Comparison of ENCODE assay signal across 9 cellular contexts in genomic region chr13:110047511-110047910, GRCh38.
DNase-seq lines count a peak whose midpoint lies in the region; ATAC-seq and TF ChIP-seq lines count a peak whose summit lies in the region.
"Had no signal": no experiment of that assay in that cellular context is flagged by ENCODE, and none has a peak within 500 bp of the region (broad histone marks: within the 10 kb centered on the region; RNA-seq: fewer than 3 reads in every experiment).

No MANE protein-coding gene starts in this region.

- H2BK120ac ChIP-seq in H9 (ENCODE audit: low read depth, low read length, poor library complexity, severe bottlenecking), result no peak overlapping the region

- H3K23ac ChIP-seq in H9 (ENCODE audit: insufficient read length, low read depth, low read length), result no peak overlapping the region

- no peak overlapping the region for H3K4ac ChIP-seq in H9 (ENCODE audit: low read depth, low read length)

- no peak for TF ChIP-seq POLR2A in adrenal gland (IDR thresholded peaks at IDR 0.05)

- no peaks in the 10 kb centered on the region for H3K36me3 Mint-ChIP-seq in H9 (ENCODE audit: insufficient read depth in 1 of 3, low read depth in 3 of 3)

- H3K27me3 ChIP-seq in adrenal gland, result no peaks in the 10 kb centered on the region
- H3K27me3 ChIP-seq in right cardiac atrium (ENCODE audit: control insufficient read depth, insufficient read depth), result no peaks in the 10 kb centered on the region
- H3K27me3 ChIP-seq in thoracic aorta (replicated peaks; ENCODE audit: insufficient read depth), result no peaks in the 10 kb centered on the region
- no peaks in the 10 kb centered on the region for H3K27me3 ChIP-seq in H9 (ENCODE audit: insufficient read depth, low read length)

- intact Hi-C loops in adrenal gland (cut with DNase I) (no loop called here), right cardiac atrium (cut with DNase I) (no loop called here)

- H2BK5ac ChIP-seq in H9 (ENCODE audit: insufficient read length, low read length), result no peak overlapping the region

- H3K4me3 ChIP-seq in adrenal gland (no peak overlapping the region), right cardiac atrium (ENCODE audit: low read length) (no peak overlapping the region), thoracic aorta (peak overlapping the region; percentile 9)

- H3K9ac ChIP-seq in H9 (ENCODE audit: extremely low read depth, insufficient read length, low read length), result no peak overlapping the region

- H3K18ac ChIP-seq in H9 (ENCODE audit: insufficient read length, low read depth, low read length), result no peak overlapping the region

- H3K27me3 Mint-ChIP-seq in H9 (ENCODE audit: low read depth), result peaks cover 21% of the 10 kb centered on the region

- H2BK20ac ChIP-seq in H9 (ENCODE audit: low read depth, low read length, poor library complexity, severe bottlenecking), result no peak overlapping the region

- no peaks in the 10 kb centered on the region for H3K4me1 ChIP-seq in adrenal gland (replicated peaks in 1 of 2)
- peaks cover 2% of the 10 kb centered on the region for H3K4me1 ChIP-seq in right cardiac atrium (ENCODE audit: control insufficient read depth, insufficient read depth, low read length)
- H3K4me1 ChIP-seq in thoracic aorta (ENCODE audit: control insufficient read depth in 1 of 2, low read depth in 2 of 2), result peaks cover 9 to 12% of the 10 kb centered on the region in 2 donors
- H3K4me1 ChIP-seq in H9 (ENCODE audit: insufficient read depth, low read length), result peaks cover 3% of the 10 kb centered on the region; the same call in 1 of the 2 replicates

- 34 to 52% (median 46%) methylated on average over 7 of the region's 7 CpGs for WGBS in adrenal gland, 4 donors
- WGBS in right cardiac atrium, result 3% methylated on average over 7 of the region's 7 CpGs
- no CpG with 5 or more reads among the region's 7 CpGs for WGBS in H9 (ENCODE audit: extremely low coverage, insufficient read length, low lambda C conversion rate)

- no peak overlapping the region for H2BK15ac ChIP-seq in H9 (ENCODE audit: low read depth, low read length)

- no peaks in the 10 kb centered on the region for H3K79me1 ChIP-seq in H9 (ENCODE audit: insufficient read depth, low read depth, low read length, poor library complexity, severe bottlenecking)

- H3K79me2 ChIP-seq in H9 (ENCODE audit: insufficient read depth, low read length), result no peaks in the 10 kb centered on the region

- H4K91ac ChIP-seq in H9 (ENCODE audit: insufficient read length, low read depth, low read length), result no peak overlapping the region

- no peaks in the 10 kb centered on the region for H3K9me3 Mint-ChIP-seq in H9

- H3K27ac ChIP-seq in adrenal gland (no peak overlapping the region), right cardiac atrium (ENCODE audit: low read length) (no peak overlapping the region), thoracic aorta (peak overlapping the region; percentile 25 to 71), H9 (ENCODE audit: insufficient read length, low read depth, low read length) (no peak overlapping the region)
- H3K27ac ChIP-seq: WERI-Rb-1 had no signal

- H2AK5ac ChIP-seq in H9 (ENCODE audit: insufficient read length, low read length), result no peak overlapping the region

- H3K4me2 ChIP-seq in H9 (ENCODE audit: insufficient read depth, insufficient read length, low read length), result no peak overlapping the region

- no peak for TF ChIP-seq CTCF in adrenal gland (IDR thresholded peaks at IDR 0.05)
- TF ChIP-seq CTCF in thoracic aorta (IDR thresholded peaks at IDR 0.05), result no peak
- TF ChIP-seq CTCF in H9 (conservative IDR thresholded peaks at IDR 0.05), result no peak

- no peak overlapping the region for H3T11ph ChIP-seq in H9 (ENCODE audit: low read length)

- H4K5ac ChIP-seq in H9 (ENCODE audit: insufficient read length, low read depth, low read length), result no peak overlapping the region

- H3K27ac Mint-ChIP-seq in H9, result no peak overlapping the region

- peak; percentile 77 for DNase-seq in NCI-H128 (lab: John Stamatoyannopoulos, UW; ENCODE audit: unreplicated experiment)
- DNase-seq in adrenal gland, result peak in 5 of 7 donors; percentile 49 to 73 (median 66)
- peak; percentile 87 to 91 (median 89) for DNase-seq in right cardiac atrium
- DNase-seq in thoracic aorta (ENCODE audit: low spot score), result peak; percentile 66
- DNase-seq in H9, result no peak
- DNase-seq in Kasumi-1 (lab: John Stamatoyannopoulos, UW), result no peak
- DNase-seq in SKM-1 treated with dmso at 0.1 percent for 144 hours (lab: John Stamatoyannopoulos, UW; ENCODE audit: unreplicated experiment), result no peak
- DNase-seq: WERI-Rb-1 had no signal

- H3K4me3 Mint-ChIP-seq in H9, result no peak overlapping the region

- H3K14ac ChIP-seq in H9 (ENCODE audit: insufficient read depth, low read length), result no peak overlapping the region

- H3K23me2 ChIP-seq in H9 (ENCODE audit: insufficient read length, low read depth, low read length, poor library complexity, severe bottlenecking), result no peaks in the 10 kb centered on the region

- H3K36me3 ChIP-seq in adrenal gland (replicated peaks in 1 of 2), result no peaks in the 10 kb centered on the region
- H3K36me3 ChIP-seq in thoracic aorta, result no peaks in the 10 kb centered on the region
- H3K36me3 ChIP-seq: WERI-Rb-1 had no signal

- H3K56ac ChIP-seq in H9 (ENCODE audit: insufficient read length, low read depth, low read length), result no peak overlapping the region

- H4K8ac ChIP-seq in H9 (replicated peaks; ENCODE audit: insufficient read length, low read depth, low read length), result no peak overlapping the region

- no peaks in the 10 kb centered on the region for H4K20me1 ChIP-seq in H9 (ENCODE audit: control insufficient read depth, insufficient read depth, insufficient read length)

- H2AFZ ChIP-seq in H9 (ENCODE audit: low read length), result no peak overlapping the region

- peak; percentile 99 to 100 for ATAC-seq in right cardiac atrium
- ATAC-seq in thoracic aorta (ENCODE audit: insufficient number of reproducible peaks, low FRiP score, low read depth), result peak; percentile 98
- no peak for ATAC-seq in GM18870 (IDR thresholded peaks at IDR 0.05; ENCODE audit: unreplicated experiment)

- H3K9me3 ChIP-seq in adrenal gland (replicated peaks in 1 of 3) (no peaks in the 10 kb centered on the region), right cardiac atrium (ENCODE audit: control insufficient read depth, low read length) (no peaks in the 10 kb centered on the region), thoracic aorta (no peaks in the 10 kb centered on the region), H9 (ENCODE audit: control insufficient read depth, low read depth, low read length) (no peaks in the 10 kb centered on the region)

- H3K4me1 Mint-ChIP-seq in H9, result peaks cover 21 to 25% of the 10 kb centered on the region in 2 experiments

- H2BK12ac ChIP-seq in H9 (ENCODE audit: insufficient read length, low read depth, low read length), result no peak overlapping the region

Comparison
In these comparisons a context has a peak if more than half of its experiments do, and no peak if none do; other contexts are left out.
1. DNase-seq: peak in NCI-H128 (single experiment), adrenal gland (5 of 7), right cardiac atrium (3 of 3) and thoracic aorta (single experiment); none in H9 (single experiment), Kasumi-1 (0 of 2) and SKM-1 treated with dmso at 0.1 percent for 144 hours (single experiment).
2. H3K27ac ChIP-seq: peak in thoracic aorta (2 of 2); none in adrenal gland (0 of 5), right cardiac atrium (single experiment) and H9 (single experiment).